In genomic region chr17:39020037-39020436, GRCh38 we compare ENCODE assay signal across 11 cellular contexts. TPM values are rescaled to one million over a fixed set of nuclear protein-coding genes. Genes with fewer than 3 reads are reported as not detected.
"Had no signal": no experiment of that assay in that cellular context is flagged by ENCODE, and none has a peak within 500 bp of the region (broad histone marks: within the 10 kb centered on the region; RNA-seq: fewer than 3 reads in every experiment).

No MANE protein-coding gene starts in this region.

RNA-seq across cellular contexts. Expression of gene FBXO47, which starts 52.8 kb away (rescaled TPM):
- total RNA-seq: PC-3, PC-9, Peyer's patch, Right ventricle myocardium inferior, Right ventricle myocardium superior, RPMI7951, SJCRH30, SJSA1, SK-MEL-5, T-cell had no signal
- polyA plus RNA-seq: SK-N-SH had no signal
